ENCODE assay signal across 1 cellular context in the genomic region with DNA sequence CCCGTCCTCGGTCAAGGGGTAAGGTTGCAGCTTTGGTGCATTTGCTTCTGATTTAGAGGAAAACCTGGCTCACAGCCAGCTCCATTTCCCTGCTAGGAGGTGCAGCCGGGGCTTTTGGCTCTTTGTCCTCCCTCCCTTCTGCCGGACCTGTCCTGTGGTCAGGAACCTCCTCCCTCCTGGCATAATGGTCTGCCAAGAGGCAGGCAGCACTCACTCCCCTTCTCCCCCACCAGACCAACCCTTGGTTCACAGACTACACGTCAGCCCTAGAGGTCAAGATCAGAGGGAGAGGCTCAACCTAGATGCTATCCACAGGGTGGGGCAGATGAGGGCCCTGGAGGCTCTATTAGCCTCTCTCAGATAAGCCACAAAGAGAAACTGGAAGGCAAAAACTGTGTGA.
TF ChIP-seq lines count a peak whose summit lies in the region.

No MANE protein-coding gene starts in this region.

TF ChIP-seq in K562, 482 proteins besides CTCF, POLR2A, EP300 and RAD21 (continued from another document):
- TF ChIP-seq, protein P1, sequence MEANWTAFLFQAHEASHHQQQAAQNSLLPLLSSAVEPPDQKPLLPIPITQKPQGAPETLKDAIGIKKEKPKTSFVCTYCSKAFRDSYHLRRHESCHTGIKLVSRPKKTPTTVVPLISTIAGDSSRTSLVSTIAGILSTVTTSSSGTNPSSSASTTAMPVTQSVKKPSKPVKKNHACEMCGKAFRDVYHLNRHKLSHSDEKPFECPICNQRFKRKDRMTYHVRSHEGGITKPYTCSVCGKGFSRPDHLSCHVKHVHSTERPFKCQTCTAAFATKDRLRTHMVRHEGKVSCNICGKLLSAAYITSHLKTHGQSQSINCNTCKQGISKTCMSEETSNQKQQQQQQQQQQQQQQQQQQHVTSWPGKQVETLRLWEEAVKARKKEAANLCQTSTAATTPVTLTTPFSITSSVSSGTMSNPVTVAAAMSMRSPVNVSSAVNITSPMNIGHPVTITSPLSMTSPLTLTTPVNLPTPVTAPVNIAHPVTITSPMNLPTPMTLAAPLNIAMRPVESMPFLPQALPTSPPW (CRISPR knock-in tag; IDR thresholded peaks at IDR 0.05): peak; percentile 40; the same call in 1 of the 2 replicates
- TF ChIP-seq CREM (IDR thresholded peaks at IDR 0.05; ENCODE audit: low read depth) (peak; percentile 52; the same call in 1 of the 2 replicates), NFIC (IDR thresholded peaks at IDR 0.05) (peak; percentile 90), PHTF2 (CRISPR knock-in tag; IDR thresholded peaks at IDR 0.05) (no peak), RCOR1 (IDR thresholded peaks at IDR 0.05; ENCODE audit: borderline replicate concordance in 1 of 2, low read depth in 2 of 2, low read length in 2 of 2) (0 out of 4 replicates have a peak, but pooled peaks of 1 of the 2 experiments have one; percentile 25), JUND (IDR thresholded peaks at IDR 0.05; ENCODE audit: borderline replicate concordance, low read depth, low read length) (0 out of 2 replicates have a peak, but pooled peaks have one; percentile 10), JUND (tag; IDR thresholded peaks at IDR 0.05; ENCODE audit: borderline replicate concordance, low read depth, low read length) (no peak; the same call in 2 of the 3 replicates), CTBP1 (IDR thresholded peaks at IDR 0.05; ENCODE audit: borderline replicate concordance) (peak; percentile 84; the same call in 1 of the 2 replicates)
- TF ChIP-seq, protein P2, sequence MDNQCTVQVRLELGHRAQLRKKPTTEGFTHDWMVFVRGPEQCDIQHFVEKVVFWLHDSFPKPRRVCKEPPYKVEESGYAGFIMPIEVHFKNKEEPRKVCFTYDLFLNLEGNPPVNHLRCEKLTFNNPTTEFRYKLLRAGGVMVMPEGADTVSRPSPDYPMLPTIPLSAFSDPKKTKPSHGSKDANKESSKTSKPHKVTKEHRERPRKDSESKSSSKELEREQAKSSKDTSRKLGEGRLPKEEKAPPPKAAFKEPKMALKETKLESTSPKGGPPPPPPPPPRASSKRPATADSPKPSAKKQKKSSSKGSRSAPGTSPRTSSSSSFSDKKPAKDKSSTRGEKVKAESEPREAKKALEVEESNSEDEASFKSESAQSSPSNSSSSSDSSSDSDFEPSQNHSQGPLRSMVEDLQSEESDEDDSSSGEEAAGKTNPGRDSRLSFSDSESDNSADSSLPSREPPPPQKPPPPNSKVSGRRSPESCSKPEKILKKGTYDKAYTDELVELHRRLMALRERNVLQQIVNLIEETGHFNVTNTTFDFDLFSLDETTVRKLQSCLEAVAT (IDR thresholded peaks at IDR 0.05): no peak
